Comparison of ENCODE assay signal across 8 cellular contexts in the genomic region with DNA sequence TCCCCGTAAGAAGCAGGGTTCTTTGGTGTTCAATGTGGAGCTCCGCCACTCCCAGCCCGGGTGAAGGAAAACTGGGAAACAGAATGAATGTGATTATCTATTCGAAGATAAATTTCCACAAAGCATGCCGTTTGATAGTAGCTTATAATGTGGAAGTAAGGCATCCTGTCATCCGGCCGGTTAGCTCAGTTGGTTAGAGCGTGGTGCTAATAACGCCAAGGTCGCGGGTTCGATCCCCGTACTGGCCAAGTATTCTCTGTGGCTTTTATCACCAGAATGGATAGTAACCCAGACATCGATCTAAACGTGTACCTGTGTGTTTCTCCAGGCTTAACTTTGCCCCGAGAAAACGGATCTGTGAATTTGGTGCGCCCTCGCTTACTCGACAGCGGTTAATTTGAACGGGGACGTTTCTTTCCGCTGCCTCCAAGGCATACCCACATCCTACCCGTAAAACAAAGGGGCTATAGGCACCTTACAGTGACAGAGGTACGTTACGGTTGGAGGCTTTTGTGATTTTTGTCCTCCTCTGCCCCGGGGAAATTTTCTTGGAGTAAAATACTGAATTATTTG.
A peak's percentile ranks its signal among the peaks of the same experiment; 100 is the strongest.
DNase-seq lines count a peak whose midpoint lies in the region; ATAC-seq and TF ChIP-seq lines count a peak whose summit lies in the region.

No MANE protein-coding gene starts in this region.

- H3K9me3 Mint-ChIP-seq in osteocyte (ENCODE audit: unreplicated experiment) = no peaks in the 10 kb centered on the region

- H3K9ac ChIP-seq in DND-41 (ENCODE audit: low read depth, low read length) (peak overlapping the region; percentile 60), MM.1S (ENCODE audit: low read length) (no peak overlapping the region)

- peak; percentile 76 for ATAC-seq in DND-41 (ENCODE audit: insufficient read depth, low read depth)

- peak overlapping the region; percentile 79 for H3K4me3 Mint-ChIP-seq in osteocyte (ENCODE audit: unreplicated experiment)

- H3K79me2 ChIP-seq in DND-41 (ENCODE audit: insufficient read depth, low read length) = no peaks in the 10 kb centered on the region
- no peaks in the 10 kb centered on the region for H3K79me2 ChIP-seq in MM.1S (ENCODE audit: low read length)

- H3K4me1 ChIP-seq in DND-41 (ENCODE audit: insufficient read depth, low read length) = peaks cover 24% of the 10 kb centered on the region
- H3K4me1 ChIP-seq in HAP-1 = peaks cover 4% of the 10 kb centered on the region
- H3K4me1 ChIP-seq in MM.1S (ENCODE audit: low read length) = no peaks in the 10 kb centered on the region
- H3K4me1 ChIP-seq in thymus (ENCODE audit: control insufficient read depth, insufficient read depth, low read length) = no peaks in the 10 kb centered on the region

- peak overlapping the region; percentile 85 for H3K27ac Mint-ChIP-seq in osteocyte (ENCODE audit: unreplicated experiment)

- H3K27me3 ChIP-seq in DND-41 (ENCODE audit: insufficient read depth, low read length, poor library complexity) = no peaks in the 10 kb centered on the region
- no peaks in the 10 kb centered on the region for H3K27me3 ChIP-seq in HAP-1 (ENCODE audit: low read depth)
- H3K27me3 ChIP-seq in MM.1S (replicated peaks; ENCODE audit: insufficient read depth, low read length) = no peaks in the 10 kb centered on the region
- peaks cover 9% of the 10 kb centered on the region for H3K27me3 ChIP-seq in thymus (ENCODE audit: control insufficient read depth, insufficient read depth)

- H3F3A ChIP-seq in MM.1S (ENCODE audit: insufficient read depth, low read length) = no peaks in the 10 kb centered on the region

- no peaks in the 10 kb centered on the region for H3K36me3 Mint-ChIP-seq in osteocyte (ENCODE audit: unreplicated experiment)

- H2AFZ ChIP-seq in DND-41 (ENCODE audit: low read depth, low read length) = peak overlapping the region; percentile 81
- peak overlapping the region; percentile 58 for H2AFZ ChIP-seq in MM.1S (ENCODE audit: low read length)

- H3K4me2 ChIP-seq in DND-41 (ENCODE audit: insufficient read depth, low read length) = peak overlapping the region; percentile 63
- peak overlapping the region; percentile 68 for H3K4me2 ChIP-seq in MM.1S (ENCODE audit: low read depth, low read length)

- H3K27ac ChIP-seq in DND-41 (ENCODE audit: low read length) (peak overlapping the region; percentile 75), MM.1S (ENCODE audit: low read length) (no peak overlapping the region), thymus (ENCODE audit: low read depth) (no peak overlapping the region)

- DNase-seq in DND-41 = peak; percentile 85
- peak; percentile 86 to 94 for DNase-seq in HAP-1 (ENCODE audit: low spot score in 2 of 2)
- peak; percentile 29 for DNase-seq in MM.1S
- peak; percentile 58 for DNase-seq in SIG-M5 (lab: John Stamatoyannopoulos, UW)
- DNase-seq in activated gamma-delta T cell treated with anti-CD3 and anti-CD28 coated beads, Interleukin-2, amount 50 U/mL, for 16 hours (ENCODE audit: low read depth) = peak; percentile 70
- peak; percentile 71 for DNase-seq in globus pallidus (ENCODE audit: low spot score)
- peak; percentile 90 for DNase-seq in osteocyte (ENCODE audit: extremely low spot score, unreplicated experiment)

- H3K9me3 ChIP-seq in DND-41 (ENCODE audit: insufficient read depth, low read length, severe bottlenecking) (no peaks in the 10 kb centered on the region), HAP-1 (no peaks in the 10 kb centered on the region), MM.1S (replicated peaks; ENCODE audit: insufficient read depth, low read length) (no peaks in the 10 kb centered on the region), thymus (ENCODE audit: control insufficient read depth) (no peaks in the 10 kb centered on the region)

- no peaks in the 10 kb centered on the region for H4K20me1 ChIP-seq in DND-41 (ENCODE audit: insufficient read depth, low read length)
- H4K20me1 ChIP-seq in MM.1S (ENCODE audit: insufficient read depth, low read length) = no peaks in the 10 kb centered on the region

- peak overlapping the region; percentile 25 to 74; a peak in 3 of 4 replicates for H3K4me3 ChIP-seq in DND-41 (ENCODE audit: low read depth in 1 of 2, low read length in 2 of 2)
- peak overlapping the region; percentile 61 for H3K4me3 ChIP-seq in HAP-1
- peak overlapping the region; percentile 54 for H3K4me3 ChIP-seq in MM.1S (ENCODE audit: low read length)
- peak overlapping the region; percentile 53 for H3K4me3 ChIP-seq in thymus (ENCODE audit: low read length)

- in situ Hi-C loops in HAP-1 (cut with MboI; ENCODE audit: low sequenced_read_pairs) = no loop called here

- WGBS in thymus = 2% methylated on average over 28 of the region's 28 CpGs

- H3K36me3 ChIP-seq in DND-41 (ENCODE audit: insufficient read depth, low read length) = no peaks in the 10 kb centered on the region
- no peaks in the 10 kb centered on the region for H3K36me3 ChIP-seq in HAP-1 (replicated peaks)
- H3K36me3 ChIP-seq in MM.1S (replicated peaks; ENCODE audit: insufficient read depth, low read length) = no peaks in the 10 kb centered on the region
- H3K36me3 ChIP-seq in thymus (ENCODE audit: control insufficient read depth, insufficient read depth) = no peaks in the 10 kb centered on the region

- no peaks in the 10 kb centered on the region for H3K9me2 ChIP-seq in MM.1S (replicated peaks; ENCODE audit: insufficient read depth, low read length)

- peaks cover 13% of the 10 kb centered on the region for H3K4me1 Mint-ChIP-seq in osteocyte (ENCODE audit: unreplicated experiment)

- H3K27me3 Mint-ChIP-seq in osteocyte (ENCODE audit: unreplicated experiment) = peaks cover 5% of the 10 kb centered on the region

- no peak for TF ChIP-seq CTCF in DND-41 (IDR thresholded peaks at IDR 0.05; ENCODE audit: borderline replicate concordance, extremely low read depth, low read length, poor library complexity, severe bottlenecking)
- TF ChIP-seq CTCF in MM.1S (IDR thresholded peaks at IDR 0.05; ENCODE audit: low read length) = no peak
- no peak for TF ChIP-seq CTCF in osteocyte (IDR thresholded peaks at IDR 0.05)

Comparison
In these comparisons a context has a peak if more than half of its experiments do, and no peak if none do; other contexts are left out.
1. DNase-seq: peak in every context shown above with its lines; median percentile 90 in HAP-1; 90 in osteocyte; 85 in DND-41; 71 in globus pallidus; 70 in activated gamma-delta T cell treated with anti-CD3 and anti-CD28 coated beads, Interleukin-2, amount 50 U/mL, for 16 hours; 58 in SIG-M5; 29 in MM.1S.